3 cellular contexts compared by ENCODE assay signal in genomic region chr11:107579169-107579568, GRCh38. TPM values are rescaled to one million over a fixed set of nuclear protein-coding genes. Genes with fewer than 3 reads are reported as not detected.
"Had no signal": no experiment of that assay in that cellular context is flagged by ENCODE, and none has a peak within 500 bp of the region (broad histone marks: within the 10 kb centered on the region; RNA-seq: fewer than 3 reads in every experiment).

No MANE protein-coding gene starts in this region.

RNA-seq across cellular contexts. Expression of gene ELMOD1, which starts 11.8 kb away (rescaled TPM):
- total RNA-seq: subcutaneous adipose tissue, thyroid gland, vagina had no signal
